Comparison of ENCODE assay signal across 12 cellular contexts in genomic region chr2:200275281-200276103, GRCh38.
"Had no signal": no experiment of that assay in that cellular context is flagged by ENCODE, and none has a peak within 500 bp of the region (broad histone marks: within the 10 kb centered on the region; RNA-seq: fewer than 3 reads in every experiment).

No MANE protein-coding gene starts in this region.

- H3K36me3 ChIP-seq: upper lobe of right lung had no signal

- H3K4me1 ChIP-seq: testis, upper lobe of right lung had no signal

- H3K9me3 Mint-ChIP-seq: activated naive CD4-positive, alpha-beta T cell treated with anti-CD3 and anti-CD28 coated beads for 36 hours; naive thymus-derived CD4-positive, alpha-beta T cell; stimulated activated naive CD8-positive, alpha-beta T cell treated with anti-CD3 and anti-CD28 coated beads, Interleukin-15, Interleukin-2, amounts not matched to agents 100 ng/mL and 50 ng/mL, for 24 hours; T-cell had no signal

- H3K27me3 ChIP-seq: testis, upper lobe of right lung had no signal

- H3K4me3 Mint-ChIP-seq: activated naive CD4-positive, alpha-beta T cell treated with anti-CD3 and anti-CD28 coated beads for 36 hours; naive thymus-derived CD4-positive, alpha-beta T cell; stimulated activated naive CD8-positive, alpha-beta T cell treated with anti-CD3 and anti-CD28 coated beads, Interleukin-15, Interleukin-2, amounts not matched to agents 100 ng/mL and 50 ng/mL, for 24 hours; T-cell; WTC11 had no signal

- H3K4me3 ChIP-seq: testis, upper lobe of right lung had no signal

- H3K9me3 ChIP-seq: testis, upper lobe of right lung had no signal

- H3K27ac Mint-ChIP-seq: activated naive CD4-positive, alpha-beta T cell treated with anti-CD3 and anti-CD28 coated beads for 36 hours; naive thymus-derived CD4-positive, alpha-beta T cell; stimulated activated naive CD8-positive, alpha-beta T cell treated with anti-CD3 and anti-CD28 coated beads, Interleukin-15, Interleukin-2, amounts not matched to agents 100 ng/mL and 50 ng/mL, for 24 hours; T-cell; WTC11 had no signal

- H3K4me1 Mint-ChIP-seq: naive thymus-derived CD4-positive, alpha-beta T cell; T-cell had no signal

- H3K27ac ChIP-seq: epithelial cell of prostate, testis, upper lobe of right lung had no signal

- H3K36me3 Mint-ChIP-seq: T-cell, WTC11 had no signal

- ATAC-seq: naive thymus-derived CD4-positive, alpha-beta T cell; T-cell; upper lobe of right lung; WTC11 had no signal

- DNase-seq: activated CD4-positive, alpha-beta T cell treated with anti-CD3 and anti-CD28 coated beads for 48 hours; activated naive CD4-positive, alpha-beta T cell treated with anti-CD3 and anti-CD28 coated beads for 36 hours; effector memory CD4-positive, alpha-beta T cell; kidney glomerular epithelial cell; naive thymus-derived CD4-positive, alpha-beta T cell; stimulated activated CD4-positive, alpha-beta T cell treated with anti-CD3 and anti-CD28 coated beads, Interleukin-2, amount 100 ng/mL, for 48 hours; T-cell; testis; upper lobe of right lung had no signal
